ENCODE assay signal across 1 cellular context in the genomic region with DNA sequence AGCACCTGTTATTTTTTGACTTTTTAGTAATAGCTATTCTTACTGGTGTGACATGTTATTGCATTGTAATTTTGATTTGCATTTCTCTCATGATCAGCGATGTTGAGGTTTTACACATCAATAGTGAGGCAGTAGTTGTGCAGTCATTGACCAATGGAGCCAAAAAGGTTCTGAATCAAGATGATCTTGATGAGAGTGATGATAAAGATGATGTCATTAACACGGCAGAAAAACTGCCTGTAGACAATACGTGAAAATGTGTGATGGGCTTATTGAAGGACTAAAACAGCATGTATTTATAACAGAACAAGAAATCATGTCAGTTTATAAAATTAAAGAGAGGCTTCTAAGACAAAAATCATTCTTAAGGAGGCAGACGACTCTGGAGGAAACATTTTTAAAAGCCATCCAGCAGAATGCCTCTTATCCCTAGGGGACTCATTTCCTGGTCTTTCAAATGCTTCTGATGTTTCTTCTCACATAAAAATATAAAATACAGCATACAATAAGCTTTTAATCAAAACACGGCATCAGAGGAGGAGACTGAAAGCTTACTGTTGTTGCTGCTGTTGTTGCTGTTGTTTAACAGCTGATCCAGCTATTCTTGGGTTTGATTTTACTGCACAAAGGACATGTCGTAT.
TF ChIP-seq lines count a peak whose summit lies in the region.

No MANE protein-coding gene starts in this region.

TF ChIP-seq in WTC11, 78 proteins besides CTCF, POLR2A, EP300 and RAD21 (continued from another document):
- TF ChIP-seq, protein P1, sequence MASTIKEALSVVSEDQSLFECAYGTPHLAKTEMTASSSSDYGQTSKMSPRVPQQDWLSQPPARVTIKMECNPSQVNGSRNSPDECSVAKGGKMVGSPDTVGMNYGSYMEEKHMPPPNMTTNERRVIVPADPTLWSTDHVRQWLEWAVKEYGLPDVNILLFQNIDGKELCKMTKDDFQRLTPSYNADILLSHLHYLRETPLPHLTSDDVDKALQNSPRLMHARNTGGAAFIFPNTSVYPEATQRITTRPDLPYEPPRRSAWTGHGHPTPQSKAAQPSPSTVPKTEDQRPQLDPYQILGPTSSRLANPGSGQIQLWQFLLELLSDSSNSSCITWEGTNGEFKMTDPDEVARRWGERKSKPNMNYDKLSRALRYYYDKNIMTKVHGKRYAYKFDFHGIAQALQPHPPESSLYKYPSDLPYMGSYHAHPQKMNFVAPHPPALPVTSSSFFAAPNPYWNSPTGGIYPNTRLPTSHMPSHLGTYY (CRISPR knock-in tag; IDR thresholded peaks at IDR 0.05): no peak
- TF ChIP-seq FOXP1 (CRISPR knock-in tag; IDR thresholded peaks at IDR 0.05; ENCODE audit: borderline replicate concordance) (no peak), ZNF121 (CRISPR knock-in tag; IDR thresholded peaks at IDR 0.05) (no peak)
- TF ChIP-seq, protein P2, sequence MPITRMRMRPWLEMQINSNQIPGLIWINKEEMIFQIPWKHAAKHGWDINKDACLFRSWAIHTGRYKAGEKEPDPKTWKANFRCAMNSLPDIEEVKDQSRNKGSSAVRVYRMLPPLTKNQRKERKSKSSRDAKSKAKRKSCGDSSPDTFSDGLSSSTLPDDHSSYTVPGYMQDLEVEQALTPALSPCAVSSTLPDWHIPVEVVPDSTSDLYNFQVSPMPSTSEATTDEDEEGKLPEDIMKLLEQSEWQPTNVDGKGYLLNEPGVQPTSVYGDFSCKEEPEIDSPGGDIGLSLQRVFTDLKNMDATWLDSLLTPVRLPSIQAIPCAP (CRISPR knock-in tag; IDR thresholded peaks at IDR 0.05): no peak
